Comparison of ENCODE assay signal across 16 cellular contexts in the genomic region with DNA sequence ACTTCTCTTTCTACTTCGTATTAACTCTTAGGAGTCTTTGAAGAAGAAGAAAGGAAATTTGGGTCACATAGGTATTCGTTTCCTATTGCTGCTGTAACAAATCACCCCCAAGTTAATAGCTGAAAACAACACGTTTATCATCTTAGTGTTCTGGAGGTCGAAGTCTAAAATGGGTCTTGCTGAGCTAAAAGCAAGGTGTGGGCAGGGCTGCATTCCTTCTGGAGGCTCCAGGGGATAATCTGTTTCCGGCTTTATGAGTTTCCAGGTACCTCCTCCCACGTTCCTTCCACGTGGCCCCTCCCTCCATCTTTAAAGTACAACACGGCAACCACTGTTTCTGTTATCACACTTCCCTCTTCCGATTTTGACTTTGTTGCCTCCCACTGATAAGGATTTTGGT.
DNase-seq lines count a peak whose midpoint lies in the region; ATAC-seq and TF ChIP-seq lines count a peak whose summit lies in the region.
"Had no signal": no experiment of that assay in that cellular context is flagged by ENCODE, and none has a peak within 500 bp of the region (broad histone marks: within the 10 kb centered on the region; RNA-seq: fewer than 3 reads in every experiment).

No MANE protein-coding gene starts in this region.

- TF ChIP-seq CTCF in mammary epithelial cell (conservative IDR thresholded peaks at IDR 0.05 in 1 of 2, IDR thresholded peaks at IDR 0.05 in 1 of 2; ENCODE audit: extremely low read depth in 1 of 2, insufficient read depth in 1 of 2, low read depth in 1 of 2, low read length in 2 of 2) = no peak
- TF ChIP-seq CTCF in MCF 10A (IDR thresholded peaks at IDR 0.05; ENCODE audit: unreplicated experiment) = no peak
- TF ChIP-seq CTCF in mesothelial cell of epicardium (IDR thresholded peaks at IDR 0.05; ENCODE audit: unreplicated experiment) = no peak
- TF ChIP-seq CTCF in prostate gland (IDR thresholded peaks at IDR 0.05) = no peak

- H3K36me3 ChIP-seq in mammary epithelial cell (ENCODE audit: insufficient read depth, low read length) (no peaks in the 10 kb centered on the region), prostate gland (no peaks in the 10 kb centered on the region)
- H3K36me3 ChIP-seq: BLaER1 had no signal

- POLR2A ChIA-PET in MCF 10A (lab: Yijun Ruan, JAX) = interaction anchor here (1.0 kb wide), 1 partner anchor 8 kb away, joined by 3 read pairs; no protein-coding TSS in a partner anchor

- in situ Hi-C loops in mammary epithelial cell (cut with MboI; ENCODE audit: low sequenced_read_pairs in 2 of 2) = no loop called here

- no peaks in the 10 kb centered on the region for H3K9me3 ChIP-seq in mammary epithelial cell (replicated peaks; ENCODE audit: insufficient read depth, low read length)
- H3K9me3 ChIP-seq in prostate gland = no peaks in the 10 kb centered on the region
- H3K9me3 ChIP-seq: BLaER1 had no signal

- H3K4me3 ChIP-seq in mammary epithelial cell (replicated peaks in 1 of 3; ENCODE audit: insufficient read depth in 1 of 3, low read depth in 2 of 3, low read length in 3 of 3) (no peak overlapping the region), prostate gland (no peak overlapping the region)
- H3K4me3 ChIP-seq: BLaER1, GM12878, GM23338 had no signal

- H3K36me3 Mint-ChIP-seq in MCF 10A (ENCODE audit: insufficient read depth, unreplicated experiment) (no peaks in the 10 kb centered on the region), mesothelial cell of epicardium (peaks cover 7% of the 10 kb centered on the region)
- H3K36me3 Mint-ChIP-seq: CD14-positive monocyte; CD4-positive, alpha-beta memory T cell had no signal

- no peaks in the 10 kb centered on the region for H4K20me1 ChIP-seq in mammary epithelial cell (ENCODE audit: insufficient read depth, low read length)
- H4K20me1 ChIP-seq: BLaER1 had no signal

- no peak overlapping the region for H3K27ac Mint-ChIP-seq in MCF 10A (ENCODE audit: low read depth, unreplicated experiment)
- H3K27ac Mint-ChIP-seq in mesothelial cell of epicardium = peak overlapping the region; percentile 62
- H3K27ac Mint-ChIP-seq: CD4-positive, alpha-beta memory T cell; GM23338 had no signal

- 57% methylated on average over 9 of the region's 9 CpGs for WGBS in mammary epithelial cell (ENCODE audit: low coverage, missing lambda C conversion rate)
- WGBS in prostate gland = 70% methylated on average over 9 of the region's 9 CpGs

- H3K4me1 ChIP-seq in mammary epithelial cell (ENCODE audit: insufficient read depth, low read length) (peaks cover 3% of the 10 kb centered on the region), prostate gland (replicated peaks) (no peaks in the 10 kb centered on the region)
- H3K4me1 ChIP-seq: BLaER1 had no signal

- H3K9me3 Mint-ChIP-seq in MCF 10A (ENCODE audit: unreplicated experiment) (no peaks in the 10 kb centered on the region), mesothelial cell of epicardium (peaks cover 6% of the 10 kb centered on the region)
- H3K9me3 Mint-ChIP-seq: GM23338 had no signal

- H3K4me2 ChIP-seq in mammary epithelial cell (ENCODE audit: insufficient read depth, low read depth, low read length) = no peak overlapping the region
- H3K4me2 ChIP-seq: BLaER1, GM23338 had no signal

- ATAC-seq in GM19467 (IDR thresholded peaks at IDR 0.05; ENCODE audit: unreplicated experiment) = no peak
- ATAC-seq in GM19452 (IDR thresholded peaks at IDR 0.05; ENCODE audit: unreplicated experiment) = no peak
- ATAC-seq: GM12878, GM23338 had no signal

- H3K27ac ChIP-seq in mammary epithelial cell (ENCODE audit: insufficient read depth, low read depth, low read length) = no peak overlapping the region
- H3K27ac ChIP-seq in prostate gland = no peak overlapping the region
- H3K27ac ChIP-seq: BLaER1 had no signal

- CTCF ChIA-PET in mammary epithelial cell (lab: Charles Lee; ENCODE audit: low non-redundant PET) (no interaction called here), MCF 10A (lab: Yijun Ruan, JAX) (interaction anchor here (0.6 to 1.2 kb wide), 2 partner anchors 77 to 786 kb away, joined by 3 read pairs; no protein-coding TSS in a partner anchor)

- H3K4me3 Mint-ChIP-seq in MCF 10A (ENCODE audit: unreplicated experiment) = no peak overlapping the region
- H3K4me3 Mint-ChIP-seq in mesothelial cell of epicardium = no peak overlapping the region
- H3K4me3 Mint-ChIP-seq: CD14-positive monocyte; CD4-positive, alpha-beta memory T cell; GM23338 had no signal

- no peak for TF ChIP-seq POLR2A in prostate gland (IDR thresholded peaks at IDR 0.05)

- no peaks in the 10 kb centered on the region for H3K27me3 Mint-ChIP-seq in MCF 10A (ENCODE audit: insufficient read depth, unreplicated experiment)
- H3K27me3 Mint-ChIP-seq in mesothelial cell of epicardium (ENCODE audit: low read depth) = no peaks in the 10 kb centered on the region

- no peak overlapping the region for H3K9ac ChIP-seq in mammary epithelial cell (ENCODE audit: insufficient read depth, low read length)
- H3K9ac ChIP-seq: BLaER1 had no signal

- DNase-seq in mammary epithelial cell (no peak), MCF 10A (ENCODE audit: unreplicated experiment) (no peak), OCI-M1 (lab: John Stamatoyannopoulos, UW) (peak; percentile 30), mesothelial cell of epicardium (ENCODE audit: low spot score in 2 of 2, unreplicated experiment in 2 of 2) (no peak), prostate gland (ENCODE audit: low spot score) (no peak)
- DNase-seq: 8988T; Calu3; CD4-positive, alpha-beta memory T cell; DMS79 treated with DMSO at 0.1 percent for 48 hours; HCEC 1CT had no signal

- no TSS peak for BruUV-seq in mammary epithelial cell (replicated peaks; lab: Mats Ljungman, UMichigan)
- no TSS peak for BruUV-seq in MCF 10A (replicated peaks; lab: Mats Ljungman, UMichigan)

- no peaks in the 10 kb centered on the region for H3K79me2 ChIP-seq in mammary epithelial cell (ENCODE audit: insufficient read depth, low read length)

- H3K4me1 Mint-ChIP-seq in MCF 10A (ENCODE audit: insufficient read depth, unreplicated experiment) (peaks cover 7% of the 10 kb centered on the region), mesothelial cell of epicardium (peaks cover 57% of the 10 kb centered on the region)
- H3K4me1 Mint-ChIP-seq: CD14-positive monocyte; CD4-positive, alpha-beta memory T cell had no signal

- H3K27me3 ChIP-seq in mammary epithelial cell (ENCODE audit: insufficient read depth, low read length) (no peaks in the 10 kb centered on the region), prostate gland (replicated peaks; ENCODE audit: insufficient read depth) (no peaks in the 10 kb centered on the region)
- H3K27me3 ChIP-seq: BLaER1 had no signal

- dilution Hi-C loops in mammary epithelial cell (cut with HindIII; ENCODE audit: low sequenced_read_pairs) = no loop called here

- intact Hi-C loops in mammary epithelial cell (cut with micrococcal nuclease) = loop anchor here (5.0 to 10.0 kb wide), 2 partner anchors 135 to 802 kb away; no protein-coding TSS in a partner anchor
- intact Hi-C loops in MCF 10A (cut with micrococcal nuclease) = loop anchor here (5.0 to 10.0 kb wide), 2 partner anchors 535 to 787 kb away; a partner anchor contains a TSS
- intact Hi-C loops in prostate gland (cut with DNase I) = no loop called here

- H2AFZ ChIP-seq in mammary epithelial cell (ENCODE audit: low read depth, low read length) = peak overlapping the region; percentile 3
- H2AFZ ChIP-seq: GM23338 had no signal
